Comparison of ENCODE assay signal across 9 cellular contexts in genomic region chr9:136170291-136170901, GRCh38. TPM values are rescaled to one million over a fixed set of nuclear protein-coding genes. Genes with fewer than 3 reads are reported as not detected.
DNase-seq lines count a peak whose midpoint lies in the region; ATAC-seq, FAIRE-seq and TF ChIP-seq lines count a peak whose summit lies in the region.
"Had no signal": no experiment of that assay in that cellular context is flagged by ENCODE, and none has a peak within 500 bp of the region (broad histone marks: within the 10 kb centered on the region; RNA-seq: fewer than 3 reads in every experiment).

No MANE protein-coding gene starts in this region.

- H3K36me3 Mint-ChIP-seq in stimulated activated naive B cell treated with anti-CD40 and anti-IgM and Interleukin-4, amounts not matched to agents 10 μg/mL and 1 μg/mL and 100 μg/mL, for 72 hours: no peaks in the 10 kb centered on the region

- no peak for TF ChIP-seq EP300 in GM12878 (IDR thresholded peaks at IDR 0.05; ENCODE audit: borderline replicate concordance in 1 of 2, control insufficient read depth in 1 of 2, low read depth in 2 of 2, low read length in 2 of 2)

- peaks cover 22 to 42% of the 10 kb centered on the region in 2 donors for H3K27me3 Mint-ChIP-seq in stimulated activated naive B cell treated with anti-CD40 and anti-IgM and Interleukin-4, amounts not matched to agents 10 μg/mL and 1 μg/mL and 100 μg/mL, for 72 hours

- H3K36me3 ChIP-seq in GM12878 (ENCODE audit: control insufficient read depth in 2 of 2, insufficient read depth in 2 of 2, low read length in 1 of 2): no peaks in the 10 kb centered on the region
- H3K36me3 ChIP-seq in right lobe of liver: no peaks in the 10 kb centered on the region

- no peak overlapping the region for H3K4me2 ChIP-seq in GM12878 (ENCODE audit: control insufficient read depth, insufficient read depth)

- no peaks in the 10 kb centered on the region for H3K9me3 Mint-ChIP-seq in stimulated activated naive B cell treated with anti-CD40 and anti-IgM and Interleukin-4, amounts not matched to agents 10 μg/mL and 1 μg/mL and 100 μg/mL, for 72 hours

- 5% methylated on average over 15 of the region's 15 CpGs for whole genome bisulfite sequencing in GM12878 (ENCODE audit: insufficient coverage, insufficient replicate concordance, low lambda C conversion rate, missing lambda C conversion rate)
- WGBS in right lobe of liver (ENCODE audit: insufficient coverage, low coverage, low lambda C conversion rate, missing lambda C conversion rate): 13% methylated on average over 3 of the region's 15 CpGs

- no peaks in the 10 kb centered on the region for H3K9me3 ChIP-seq in GM12878 (replicated peaks; ENCODE audit: control insufficient read depth, insufficient read depth, low read length)
- H3K9me3 ChIP-seq in right lobe of liver: no peaks in the 10 kb centered on the region

- H3K27ac ChIP-seq in 22Rv1 (no peak overlapping the region), GM12878 (ENCODE audit: control insufficient read depth, insufficient read depth) (no peak overlapping the region), right lobe of liver (no peak overlapping the region)

- peak; percentile 72 for TF ChIP-seq RAD21 in GM12878 (IDR thresholded peaks at IDR 0.05; ENCODE audit: insufficient read depth, low read depth, low read length)

- CTCF ChIA-PET in GM12878 (lab: Yijun Ruan, JAX): interaction anchor here (0.8 to 2.1 kb wide), 7 partner anchors 11 to 233 kb away, joined by 3 to 9 read pairs (median 7); no protein-coding TSS in a partner anchor

- H4K20me1 ChIP-seq in GM12878 (ENCODE audit: control insufficient read depth, insufficient read depth): no peaks in the 10 kb centered on the region

- H3K4me1 ChIP-seq in GM12878 (ENCODE audit: control insufficient read depth, insufficient read depth, low read length): no peaks in the 10 kb centered on the region
- H3K4me1 ChIP-seq in right lobe of liver: no peaks in the 10 kb centered on the region

- H3K9ac ChIP-seq in GM12878 (ENCODE audit: control insufficient read depth, insufficient read depth, low read length): no peak overlapping the region

- H3K4me1 Mint-ChIP-seq in stimulated activated naive B cell treated with anti-CD40 and anti-IgM and Interleukin-4, amounts not matched to agents 10 μg/mL and 1 μg/mL and 100 μg/mL, for 72 hours: peaks cover 9 to 13% of the 10 kb centered on the region in 2 donors

- H3K27me3 ChIP-seq in GM12878 (replicated peaks in 1 of 2; ENCODE audit: control insufficient read depth in 2 of 2, insufficient read depth in 2 of 2, low read length in 1 of 2): peaks cover 0 to 4% of the 10 kb centered on the region in 2 experiments; a peak in 2 of 4 replicates
- no peaks in the 10 kb centered on the region for H3K27me3 ChIP-seq in right lobe of liver

- SMC1A ChIA-PET in GM12878 (lab: Charles Lee; ENCODE audit: uncharacterized antibody, unreplicated experiment): interaction anchor here (1.0 to 1.5 kb wide), 4 partner anchors 97 to 193 kb away, joined by 3 to 6 read pairs (median 4); partner anchors contain the start of gene DNLZ

- H2AFZ ChIP-seq in GM12878 (ENCODE audit: control insufficient read depth, low read depth, low read length): no peak overlapping the region

- no peaks in the 10 kb centered on the region for H3K79me2 ChIP-seq in GM12878 (ENCODE audit: control insufficient read depth, insufficient read depth, low read length)

- no peak for FAIRE-seq in GM12878 (lab: Jason Lieb, UNC)

- H3K4me3 ChIP-seq in GM12878 (no peak overlapping the region), right lobe of liver (no peak overlapping the region)

- TF ChIP-seq CTCF in 22Rv1 (IDR thresholded peaks at IDR 0.05) (peak; percentile 89), GM13977 (IDR thresholded peaks at IDR 0.05; ENCODE audit: extremely low read depth, insufficient read depth, missing control alignments) (peak; percentile 88), GM12878 (IDR thresholded peaks at IDR 0.05 in 2 of 3, conservative IDR thresholded peaks at IDR 0.05 in 1 of 3; ENCODE audit: control insufficient read depth in 2 of 3, extremely low read depth in 1 of 3, insufficient read depth in 1 of 3, low read depth in 3 of 3, low read length in 3 of 3) (peak; percentile 79 to 90 (median 80)), right lobe of liver (IDR thresholded peaks at IDR 0.05) (peak; percentile 66 to 81 (median 69))

- peak overlapping the region; percentile 16 for H3K27ac Mint-ChIP-seq in stimulated activated naive B cell treated with anti-CD40 and anti-IgM and Interleukin-4, amounts not matched to agents 10 μg/mL and 1 μg/mL and 100 μg/mL, for 72 hours

- ATAC-seq in GM12878 (peak; percentile 95), right lobe of liver (peak; percentile 76 to 90 (median 85)), GM19467 (IDR thresholded peaks at IDR 0.05; ENCODE audit: unreplicated experiment) (no peak)
- ATAC-seq in stimulated activated naive B cell treated with anti-CD40 and anti-IgM and Interleukin-4, amounts not matched to agents 10 μg/mL and 1 μg/mL and 100 μg/mL, for 72 hours (replicated peaks): peak; percentile 92 to 96

- TF ChIP-seq POLR2A in GM12878 (IDR thresholded peaks at IDR 0.05; ENCODE audit: low read depth, low read length): no peak
- no peak for TF ChIP-seq POLR2A in right lobe of liver (IDR thresholded peaks at IDR 0.05)

- RAD21 ChIA-PET in GM12878 (lab: Charles Lee; ENCODE audit: unreplicated experiment): interaction anchor here (1.0 to 1.9 kb wide), 5 partner anchors 73 to 112 kb away, joined by 3 to 10 read pairs (median 6); no protein-coding TSS in a partner anchor

- in situ Hi-C loops in GM13977 (cut with MboI; ENCODE audit: low pct_unique_long_range_greater_than_20kb, low sequenced_read_pairs, unreplicated experiment) (no loop called here), GM12878 (cut with MboI) (loop anchor here (5.0 kb wide), 1 partner anchor 102 kb away; no protein-coding TSS in a partner anchor)

- intact Hi-C loops in GM12878 (cut with micrococcal nuclease; ENCODE audit: unreplicated experiment): loop anchor here (1.0 kb wide), 1 partner anchor 113 kb away; no protein-coding TSS in a partner anchor
- intact Hi-C loops in right lobe of liver (cut with DNase I): loop anchor here in 1 of 2 donors (10.0 kb wide), 1 partner anchor 104 kb away; no protein-coding TSS in a partner anchor

- DNase-seq in GM13977 (ENCODE audit: low spot score) (peak; percentile 89), T-helper 2 cell (peak in 3 of 5 experiments; percentile 16 to 35 (median 20)), GM12878 (ENCODE audit: low read depth, low spot score) (no peak), right lobe of liver (peak; percentile 49 to 63 (median 57)), putamen (ENCODE audit: low spot score) (no peak)
- DNase-seq in stimulated activated naive B cell treated with anti-CD40 and anti-IgM and Interleukin-4, amounts not matched to agents 10 μg/mL and 1 μg/mL and 100 μg/mL, for 72 hours: peak; percentile 39

- H3K4me3 Mint-ChIP-seq in stimulated activated naive B cell treated with anti-CD40 and anti-IgM and Interleukin-4, amounts not matched to agents 10 μg/mL and 1 μg/mL and 100 μg/mL, for 72 hours: no peak overlapping the region

- BruUV-seq in GM12878 (replicated peaks; lab: Mats Ljungman, UMichigan): no TSS peak

- POLR2A ChIA-PET in GM12878 (lab: Charles Lee): no interaction called here

TF ChIP-seq in GM12878, 131 proteins besides CTCF, POLR2A, EP300 and RAD21 (continues in another document):
- TF ChIP-seq SMC3 (IDR thresholded peaks at IDR 0.05; ENCODE audit: borderline replicate concordance, low read length) (peak; percentile 86), SUPT20H (IDR thresholded peaks at IDR 0.05; ENCODE audit: borderline replicate concordance, control insufficient read depth, low read depth, low read length) (no peak), NR2F1 (conservative IDR thresholded peaks at IDR 0.05) (peak; percentile 37; the same call in 1 of the 2 replicates)

RNA-seq across cellular contexts. Expression of gene LHX3, which starts 34.5 kb away (rescaled TPM):
- total RNA-seq in GM12878 (2013; cell fraction: nucleolus; rRNA removed): not detected in 2 replicates
- total RNA-seq in GM12878 (2014; rRNA removed) (not detected in 2 replicates), GM12878 (2014; rRNA removed; fragmentation: Illumina TruSeq; extraction: Trizol) (not detected in 2 replicates), GM12878 (2021) (not detected in 2 replicates), right lobe of liver (not detected)
- not detected for polyA plus RNA-seq in GM12878 (2011; ENCODE audit: low read depth)
- polyA plus RNA-seq in GM12878 (2011; rRNA removed) (not detected in 2 replicates), GM12878 (2014; fragmentation: Illumina TruSeq; extraction: Trizol) (not detected in 2 replicates), GM12878 (2014; fragmentation: Nextera tagmentation; extraction: Ambion mirVana) (not detected), GM12878 (2014; rRNA removed) (not detected in 2 replicates), GM12878 (2016; fragmentation: Nextera tagmentation; extraction: Ambion mirVana) (not detected)
- not detected in 2 replicates for polyA plus RNA-seq in GM12878 (2011; cell fraction: cytosol; rRNA removed)
- polyA plus RNA-seq in GM12878 (2011; cell fraction: nucleus; rRNA removed): 0.06 TPM in 1 of 2 replicates, not detected in the other
- polyA plus RNA-seq in GM12878 (2012): not detected in 2 replicates
- not detected in 2 replicates for polyA minus RNA-seq in GM12878 (2011; rRNA and poly(A)+ RNA removed)
- not detected in 2 replicates for polyA minus RNA-seq in GM12878 (2011; cell fraction: cytosol; rRNA and poly(A)+ RNA removed)
- polyA minus RNA-seq in GM12878 (2011; cell fraction: nucleus; rRNA and poly(A)+ RNA removed): not detected in 2 replicates
- total RNA-seq: dermis microvascular lymphatic vessel endothelial cell had no signal

RNA-seq across cellular contexts. Expression of gene TMEM250, which starts 51.7 kb away (rescaled TPM):
- total RNA-seq in GM12878 (2013; cell fraction: nucleolus; rRNA removed): 19.1 and 19.6 TPM in 2 replicates
- total RNA-seq in GM12878 (2014; rRNA removed) (30.1 and 39.9 TPM in 2 replicates), GM12878 (2014; rRNA removed; fragmentation: Illumina TruSeq; extraction: Trizol) (8.5 and 10.4 TPM in 2 replicates), GM12878 (2021) (33.4 and 38.4 TPM in 2 replicates), right lobe of liver (10 to 100 TPM; 12.4 to 29.7 (median 15.4) TPM)
- polyA plus RNA-seq in GM12878 (2011; ENCODE audit: low read depth): 3.5 TPM
- polyA plus RNA-seq in GM12878 (2011; rRNA removed) (3.5 and 6.2 TPM in 2 replicates), GM12878 (2014; fragmentation: Illumina TruSeq; extraction: Trizol) (2.6 and 6.7 TPM in 2 replicates), GM12878 (2014; fragmentation: Nextera tagmentation; extraction: Ambion mirVana) (1 to 10 TPM in 1 of 2 experiments, under 1 TPM in 1; 0.39 to 1.2 TPM), GM12878 (2014; rRNA removed) (25.4 and 27.5 TPM in 2 replicates), GM12878 (2016; fragmentation: Nextera tagmentation; extraction: Ambion mirVana) (10 to 100 TPM in 1 of 2 experiments, 1 to 10 TPM in 1; 6.2 to 16.6 TPM)
- polyA plus RNA-seq in GM12878 (2011; cell fraction: cytosol; rRNA removed): 9.3 and 16.0 TPM in 2 replicates
- 22.4 and 27.6 TPM in 2 replicates for polyA plus RNA-seq in GM12878 (2011; cell fraction: nucleus; rRNA removed)
- polyA plus RNA-seq in GM12878 (2012): 9.7 and 11.4 TPM in 2 replicates
- 5.5 and 13.3 TPM in 2 replicates for polyA minus RNA-seq in GM12878 (2011; rRNA and poly(A)+ RNA removed)
- 7.3 and 8.3 TPM in 2 replicates for polyA minus RNA-seq in GM12878 (2011; cell fraction: cytosol; rRNA and poly(A)+ RNA removed)
- 12.8 and 25.1 TPM in 2 replicates for polyA minus RNA-seq in GM12878 (2011; cell fraction: nucleus; rRNA and poly(A)+ RNA removed)

Comparison
In these comparisons a context has a peak if more than half of its experiments do, and no peak if none do; other contexts are left out.
1. DNase-seq: peak in GM13977 (single experiment), T-helper 2 cell (3 of 5), right lobe of liver (3 of 3) and stimulated activated naive B cell treated with anti-CD40 and anti-IgM and Interleukin-4, amounts not matched to agents 10 μg/mL and 1 μg/mL and 100 μg/mL, for 72 hours (single experiment); none in GM12878 (single experiment) and putamen (single experiment).
2. Peak in every context shown above with its lines, with median percentiles within 50 percentile points of each other: CTCF ChIP-seq.